ENCODE assay signal across 20 cellular contexts in genomic region chr21:42807938-42808613, GRCh38.
"Had no signal": no experiment of that assay in that cellular context is flagged by ENCODE, and none has a peak within 500 bp of the region (broad histone marks: within the 10 kb centered on the region; RNA-seq: fewer than 3 reads in every experiment).

No MANE protein-coding gene starts in this region.

- H3K4me1 Mint-ChIP-seq: activated B cell treated with CpG ODN at 0.5 μM for 24 hours; activated CD4-positive, alpha-beta memory T cell treated with anti-CD3 and anti-CD28 coated beads, Interleukin-2, amount 10 ng/mL, durations not matched to agents 7 days and 5 days; activated naive CD4-positive, alpha-beta T cell treated with anti-CD3 and anti-CD28 coated beads, Interleukin-2, amount 50 U/mL, for 24 hours; stimulated activated naive CD8-positive, alpha-beta T cell treated with anti-CD3 and anti-CD28 coated beads, Interleukin-15, amount 100 ng/mL, for 72 hours had no signal

- DNase-seq: activated B cell treated with CpG ODN at 0.5 μM for 24 hours; activated CD4-positive, alpha-beta memory T cell treated with anti-CD3 and anti-CD28 coated beads, Interleukin-2, amount 10 ng/mL, durations not matched to agents 7 days and 5 days; activated CD4-positive, alpha-beta T cell treated with anti-CD3 and anti-CD28 coated beads for 48 hours; activated gamma-delta T cell; cerebellar nuclear complex; effector memory CD4-positive, alpha-beta T cell; foreskin keratinocyte; kidney; left ventricle myocardium inferior; psoas muscle; right cardiac atrium; stimulated activated naive CD8-positive, alpha-beta T cell treated with anti-CD3 and anti-CD28 coated beads, Interleukin-15, amount 100 ng/mL, for 72 hours; T-cell had no signal

- H3K36me3 ChIP-seq: breast epithelium, left ventricle myocardium inferior, neural progenitor cell had no signal

- H3K9me3 ChIP-seq: breast epithelium, left ventricle myocardium inferior, psoas muscle had no signal

- H3K36me3 Mint-ChIP-seq: activated naive CD4-positive, alpha-beta T cell treated with anti-CD3 and anti-CD28 coated beads, Interleukin-2, amount 50 U/mL, for 24 hours; neural progenitor cell; T-cell; type B pancreatic cell had no signal

- H3K4me3 ChIP-seq: breast epithelium, left ventricle myocardium inferior, neural progenitor cell, psoas muscle, skin epidermis had no signal

- H3K27me3 Mint-ChIP-seq: activated naive CD4-positive, alpha-beta T cell treated with anti-CD3 and anti-CD28 coated beads, Interleukin-2, amount 50 U/mL, for 24 hours; stimulated activated naive CD8-positive, alpha-beta T cell treated with anti-CD3 and anti-CD28 coated beads, Interleukin-15, amount 100 ng/mL, for 72 hours had no signal

- H3K27ac ChIP-seq: breast epithelium, epithelial cell of prostate, foreskin keratinocyte, left ventricle myocardium inferior, neural progenitor cell, psoas muscle, skin epidermis had no signal

- H3K9me3 Mint-ChIP-seq: activated B cell treated with CpG ODN at 0.5 μM for 24 hours; activated CD4-positive, alpha-beta memory T cell treated with anti-CD3 and anti-CD28 coated beads, Interleukin-2, amount 10 ng/mL, durations not matched to agents 7 days and 5 days; activated naive CD4-positive, alpha-beta T cell treated with anti-CD3 and anti-CD28 coated beads, Interleukin-2, amount 50 U/mL, for 24 hours; dendritic cell treated with granulocyte-macrophage colony-stimulating factor and Interleukin-4, amounts not matched to agents 40 ng/mL and 50 ng/mL, for 4 days; stimulated activated naive CD8-positive, alpha-beta T cell treated with anti-CD3 and anti-CD28 coated beads, Interleukin-15, amount 100 ng/mL, for 72 hours; T-cell; type B pancreatic cell had no signal

- H3K4me1 ChIP-seq: breast epithelium, psoas muscle had no signal

- H3K27ac Mint-ChIP-seq: activated B cell treated with CpG ODN at 0.5 μM for 24 hours; activated CD4-positive, alpha-beta memory T cell treated with anti-CD3 and anti-CD28 coated beads, Interleukin-2, amount 10 ng/mL, durations not matched to agents 7 days and 5 days; activated naive CD4-positive, alpha-beta T cell treated with anti-CD3 and anti-CD28 coated beads, Interleukin-2, amount 50 U/mL, for 24 hours; dendritic cell treated with granulocyte-macrophage colony-stimulating factor and Interleukin-4, amounts not matched to agents 40 ng/mL and 50 ng/mL, for 4 days; neural progenitor cell; stimulated activated naive CD8-positive, alpha-beta T cell treated with anti-CD3 and anti-CD28 coated beads, Interleukin-15, amount 100 ng/mL, for 72 hours; T-cell had no signal

- H3K4me3 Mint-ChIP-seq: activated B cell treated with CpG ODN at 0.5 μM for 24 hours; activated CD4-positive, alpha-beta memory T cell treated with anti-CD3 and anti-CD28 coated beads, Interleukin-2, amount 10 ng/mL, durations not matched to agents 7 days and 5 days; activated naive CD4-positive, alpha-beta T cell treated with anti-CD3 and anti-CD28 coated beads, Interleukin-2, amount 50 U/mL, for 24 hours; dendritic cell treated with granulocyte-macrophage colony-stimulating factor and Interleukin-4, amounts not matched to agents 40 ng/mL and 50 ng/mL, for 4 days; neural progenitor cell; stimulated activated naive CD8-positive, alpha-beta T cell treated with anti-CD3 and anti-CD28 coated beads, Interleukin-15, amount 100 ng/mL, for 72 hours; T-cell had no signal

- ATAC-seq: foreskin keratinocyte; psoas muscle; right cardiac atrium; stimulated activated naive CD8-positive, alpha-beta T cell treated with anti-CD3 and anti-CD28 coated beads, Interleukin-15, amount 100 ng/mL, for 72 hours; T-cell had no signal

- H3K27me3 ChIP-seq: breast epithelium, foreskin keratinocyte, neural progenitor cell had no signal

- H2AFZ ChIP-seq: neural progenitor cell had no signal
